In the genomic region with DNA sequence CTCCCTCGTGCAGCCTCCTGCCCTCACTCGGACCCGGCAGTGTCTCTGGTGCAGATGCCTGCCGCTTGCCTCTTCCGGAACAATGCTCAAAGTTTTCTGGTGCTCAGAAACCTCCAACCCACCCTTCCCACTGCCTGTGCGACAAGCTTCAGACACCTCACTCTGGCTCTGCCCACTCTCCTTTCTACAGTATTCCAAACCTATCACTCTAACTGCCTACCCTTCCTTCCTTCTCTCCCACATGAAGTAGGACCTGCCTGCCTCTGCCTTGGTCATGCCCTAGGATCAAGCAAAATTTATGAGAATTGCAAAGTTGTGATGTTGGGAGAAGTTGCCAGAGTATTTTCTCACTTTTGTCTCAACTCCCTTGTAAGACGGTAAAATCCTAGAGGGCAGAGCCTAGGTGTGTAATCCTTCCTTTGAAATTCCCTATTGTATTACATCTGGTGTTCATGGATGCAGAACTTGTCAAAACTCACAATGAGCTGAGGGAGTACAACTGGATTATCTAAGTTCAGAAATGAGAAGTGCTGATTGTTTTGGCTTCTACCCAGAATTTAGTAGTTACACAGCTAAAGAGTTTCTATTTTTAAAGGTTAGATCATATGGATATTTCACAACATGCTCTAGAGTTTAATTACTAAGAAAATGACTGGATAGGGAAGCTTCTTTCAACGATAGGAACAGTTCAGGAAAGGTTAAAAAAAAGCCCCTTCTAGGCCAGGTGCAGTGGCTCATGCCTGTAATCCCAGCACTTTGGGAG, we compare ENCODE assay signal across 9 cellular contexts. TPM values are rescaled to one million over a fixed set of nuclear protein-coding genes. Genes with fewer than 3 reads are reported as not detected.
A peak's percentile ranks its signal among the peaks of the same experiment; 100 is the strongest.
DNase-seq lines count a peak whose midpoint lies in the region; FAIRE-seq and TF ChIP-seq lines count a peak whose summit lies in the region.
"Had no signal": no experiment of that assay in that cellular context is flagged by ENCODE, and none has a peak within 500 bp of the region (broad histone marks: within the 10 kb centered on the region; RNA-seq: fewer than 3 reads in every experiment).

No MANE protein-coding gene starts in this region.

- FAIRE-seq in GM12891 (lab: Jason Lieb, UNC), result no peak

- CTCF ChIA-PET in Calu3 (lab: Charles Lee), result no interaction called here

- H3K4me3 ChIP-seq in choroid plexus epithelial cell (ENCODE audit: low read depth, low read length), result no peak overlapping the region
- H3K4me3 ChIP-seq: cardiac muscle cell had no signal

- H3K27ac Mint-ChIP-seq in Calu3 (ENCODE audit: unreplicated experiment) (peak overlapping the region; percentile 15), nephron progenitor cell (peak overlapping the region; percentile 54)

- H3K9me3 Mint-ChIP-seq in Calu3 (ENCODE audit: low read depth, unreplicated experiment) (no peaks in the 10 kb centered on the region), nephron progenitor cell (peaks cover 4% of the 10 kb centered on the region)

- no peak for TF ChIP-seq POLR2A in GM12891 (IDR thresholded peaks at IDR 0.05; ENCODE audit: low read depth, low read length)

- intact Hi-C loops in Calu3 (cut with micrococcal nuclease; ENCODE audit: unreplicated experiment), result no loop called here

- H3K4me3 Mint-ChIP-seq in Calu3 (ENCODE audit: low read depth, unreplicated experiment) (no peak overlapping the region), nephron progenitor cell (peak overlapping the region; percentile 4)

- H3K27me3 Mint-ChIP-seq in Calu3 (ENCODE audit: unreplicated experiment) (no peaks in the 10 kb centered on the region), nephron progenitor cell (ENCODE audit: low read depth, poor library complexity) (no peaks in the 10 kb centered on the region)

- TF ChIP-seq CTCF in Calu3 (IDR thresholded peaks at IDR 0.05; ENCODE audit: unreplicated experiment), result no peak
- no peak for TF ChIP-seq CTCF in choroid plexus epithelial cell (conservative IDR thresholded peaks at IDR 0.05; ENCODE audit: low read depth, low read length)
- no peak for TF ChIP-seq CTCF in nephron progenitor cell (IDR thresholded peaks at IDR 0.05)

- no TSS peak for BruUV-seq in Calu3 (replicated peaks; lab: Mats Ljungman, UMichigan)

- H3K36me3 Mint-ChIP-seq in Calu3 (ENCODE audit: insufficient read depth, unreplicated experiment) (peaks cover 74% of the 10 kb centered on the region), nephron progenitor cell (ENCODE audit: low read depth) (peaks cover 32% of the 10 kb centered on the region)

- H3K4me1 Mint-ChIP-seq in Calu3 (ENCODE audit: low read depth, unreplicated experiment), result peaks cover 62% of the 10 kb centered on the region
- peaks cover 59% of the 10 kb centered on the region for H3K4me1 Mint-ChIP-seq in nephron progenitor cell

- DNase-seq in Calu3, result no peak
- DNase-seq in NOMO-1 treated with DMSO at 0.1 percent for 48 hours (lab: John Stamatoyannopoulos, UW; ENCODE audit: unreplicated experiment), result peak; percentile 88
- DNase-seq in choroid plexus epithelial cell (ENCODE audit: low read depth), result peak; percentile 71
- DNase-seq in nephron progenitor cell, result no peak
- no peak for DNase-seq in GM12891 (ENCODE audit: insufficient read length, low spot score)
- DNase-seq in occipital lobe (lab: John Stamatoyannopoulos, UW), result no peak
- DNase-seq in activated gamma-delta T cell treated with Interleukin-2 at 50 U/mL for 16 hours, result no peak
- no peak for DNase-seq in NCI-H524 treated with DMSO at 0.1 percent for 48 hours (lab: John Stamatoyannopoulos, UW)

TF ChIP-seq in GM12891, 5 proteins besides CTCF, POLR2A, EP300 and RAD21:
- TF ChIP-seq PAX5 (IDR thresholded peaks at IDR 0.05; ENCODE audit: insufficient read depth, low read length, severe bottlenecking), result no peak
- no peak for TF ChIP-seq SPI1 (IDR thresholded peaks at IDR 0.05; ENCODE audit: low read depth, low read length)
- TF ChIP-seq TAF1 (IDR thresholded peaks at IDR 0.05; ENCODE audit: low read depth, low read length), result no peak
- no peak for TF ChIP-seq POLR2AphosphoS5 (IDR thresholded peaks at IDR 0.05; ENCODE audit: low read depth, low read length)
- no peak for TF ChIP-seq POU2F2 (IDR thresholded peaks at IDR 0.05; ENCODE audit: low read depth, low read length)

RNA-seq across cellular contexts. Expression of gene NPC1, which starts 7.2 kb away (rescaled TPM):
- total RNA-seq in Calu3 (2022), result 82.6 and 84.7 TPM in 2 replicates
- 8.0 TPM for polyA plus RNA-seq in GM12891 (2012; ENCODE audit: low read depth, missing spikeins)
- total RNA-seq in occipital lobe, result 25.3 TPM

Comparison
In these comparisons a context has a peak if more than half of its experiments do, and no peak if none do; other contexts are left out.
1. DNase-seq: peak in NOMO-1 treated with DMSO at 0.1 percent for 48 hours (single experiment) and choroid plexus epithelial cell (single experiment); none in Calu3 (single experiment), nephron progenitor cell (single experiment), GM12891 (single experiment), occipital lobe (single experiment), activated gamma-delta T cell treated with Interleukin-2 at 50 U/mL for 16 hours (single experiment) and NCI-H524 treated with DMSO at 0.1 percent for 48 hours (single experiment).